In genomic region chr18:11512096-11513030, GRCh38 we compare ENCODE assay signal across 11 cellular contexts.
DNase-seq lines count a peak whose midpoint lies in the region; ATAC-seq and TF ChIP-seq lines count a peak whose summit lies in the region.
"Had no signal": no experiment of that assay in that cellular context is flagged by ENCODE, and none has a peak within 500 bp of the region (broad histone marks: within the 10 kb centered on the region; RNA-seq: fewer than 3 reads in every experiment).

No MANE protein-coding gene starts in this region.

- H3K36me3 ChIP-seq in gastrocnemius medialis: no peaks in the 10 kb centered on the region

- peak; percentile 31 for DNase-seq in NOMO-1 treated with DMSO at 0.1 percent for 48 hours (lab: John Stamatoyannopoulos, UW; ENCODE audit: unreplicated experiment)
- no peak for DNase-seq in NOMO-1 treated with dmso at 0.1 percent for 144 hours (lab: John Stamatoyannopoulos, UW; ENCODE audit: unreplicated experiment)
- DNase-seq in HPDE6-E6E7 (ENCODE audit: extremely low spot score): peak; percentile 19
- peak; percentile 23 to 40 for DNase-seq in cardiac fibroblast (ENCODE audit: low read depth in 2 of 2)
- DNase-seq in gastrocnemius medialis: peak; percentile 41 to 74
- no peak for DNase-seq in stimulated activated CD4-positive, alpha-beta T cell treated with anti-CD3 and anti-CD28 coated beads, Interleukin-2, amount 100 ng/mL, for 48 hours
- no peak for DNase-seq in KG1 (lab: John Stamatoyannopoulos, UW)
- DNase-seq: CD8-positive, alpha-beta memory T cell; cortex of kidney; natural killer cell had no signal

- in situ Hi-C loops in gastrocnemius medialis (cut with MboI; ENCODE audit: low sequenced_read_pairs in 4 of 4): loop anchor here in 3 of 4 donors (5.0 to 25.0 kb wide), 3 partner anchors 200 to 338 kb away; no protein-coding TSS in a partner anchor

- peak overlapping the region; percentile 30 to 79 (median 70) for H3K27ac ChIP-seq in gastrocnemius medialis

- intact Hi-C loops in gastrocnemius medialis (cut with DNase I; ENCODE audit: low total_unique reads): loop anchor here (2.0 to 10.0 kb wide), 3 partner anchors 128 to 338 kb away; no protein-coding TSS in a partner anchor

- no peaks in the 10 kb centered on the region for H3K9me3 ChIP-seq in gastrocnemius medialis

- peaks cover 8 to 20% of the 10 kb centered on the region in 2 donors for H3K4me1 ChIP-seq in gastrocnemius medialis

- no peak for TF ChIP-seq POLR2A in gastrocnemius medialis (IDR thresholded peaks at IDR 0.05)

- H3K27me3 ChIP-seq in gastrocnemius medialis: no peaks in the 10 kb centered on the region

- ATAC-seq in gastrocnemius medialis: peak; percentile 97 to 98
- no peak for ATAC-seq in HG03045 (IDR thresholded peaks at IDR 0.05; ENCODE audit: unreplicated experiment)
- ATAC-seq: natural killer cell had no signal

- H3K4me3 ChIP-seq in cardiac fibroblast (replicated peaks in 1 of 2; ENCODE audit: low read depth in 2 of 2, low read length in 2 of 2) (no peak overlapping the region), gastrocnemius medialis (no peak overlapping the region)

- TF ChIP-seq CTCF in cardiac fibroblast (IDR thresholded peaks at IDR 0.05; ENCODE audit: low read depth, low read length) (no peak), gastrocnemius medialis (IDR thresholded peaks at IDR 0.05 in 4 of 5, conservative IDR thresholded peaks at IDR 0.05 in 1 of 5) (peak in 3 of 5 experiments; percentile 9 to 39 (median 34))

Comparison
In these comparisons a context has a peak if more than half of its experiments do, and no peak if none do; other contexts are left out.
1. DNase-seq: peak in NOMO-1 treated with DMSO at 0.1 percent for 48 hours (single experiment), HPDE6-E6E7 (single experiment), cardiac fibroblast (2 of 2) and gastrocnemius medialis (2 of 2); none in NOMO-1 treated with dmso at 0.1 percent for 144 hours (single experiment), stimulated activated CD4-positive, alpha-beta T cell treated with anti-CD3 and anti-CD28 coated beads, Interleukin-2, amount 100 ng/mL, for 48 hours (0 of 2) and KG1 (single experiment).